ENCODE assay signal across 1 cellular context in genomic region chr1:234746798-234747196, GRCh38.
TF ChIP-seq lines count a peak whose summit lies in the region.

No MANE protein-coding gene starts in this region.

TF ChIP-seq in HepG2, 621 proteins besides CTCF, POLR2A, EP300 and RAD21 (continued from another document):
- 0 out of 2 replicates have a peak, but pooled peaks have one; percentile 19 for TF ChIP-seq ZBTB4 (CRISPR knock-in tag; IDR thresholded peaks at IDR 0.05; ENCODE audit: borderline replicate concordance)
